Comparison of ENCODE assay signal across 21 cellular contexts in the genomic region with DNA sequence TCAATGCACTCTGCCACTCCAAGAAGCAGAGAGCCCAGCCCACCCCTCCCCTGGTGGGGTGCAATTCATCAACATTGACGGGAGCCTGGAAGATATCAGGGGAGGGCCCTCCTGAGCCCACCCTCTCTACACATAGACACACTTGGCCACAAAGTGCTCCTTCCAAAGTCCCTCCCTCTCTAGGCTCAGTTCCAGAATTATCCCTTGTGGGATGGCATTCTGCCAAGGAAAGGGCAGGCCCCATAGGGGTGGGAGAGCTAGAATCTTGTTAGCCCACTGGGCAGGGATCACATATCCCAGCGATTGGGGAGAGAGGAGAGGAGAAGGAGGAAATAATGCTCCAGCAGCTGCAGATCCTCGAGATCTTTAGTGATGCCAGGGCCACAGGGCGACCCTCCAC.
DNase-seq lines count a peak whose midpoint lies in the region; ATAC-seq and FAIRE-seq lines count a peak whose summit lies in the region.
"Had no signal": no experiment of that assay in that cellular context is flagged by ENCODE, and none has a peak within 500 bp of the region (broad histone marks: within the 10 kb centered on the region; RNA-seq: fewer than 3 reads in every experiment).

No MANE protein-coding gene starts in this region.

- 7 to 13% (median 13%) methylated on average over 3 to 4 of the region's 4 CpGs for WGBS in small intestine, 3 donors

- DNase-seq in NCI-H2196 (lab: John Stamatoyannopoulos, UW; ENCODE audit: unreplicated experiment) (peak; percentile 36), NCI-H2196 treated with DMSO at 0.1 percent for 48 hours (lab: John Stamatoyannopoulos, UW; ENCODE audit: unreplicated experiment) (no peak), NCI-H2107 (lab: John Stamatoyannopoulos, UW) (peak; percentile 94), SJCRH30 (peak; percentile 64 to 85), small intestine (peak; percentile 78), superior temporal gyrus (ENCODE audit: extremely low spot score) (no peak), SKM-1 (lab: John Stamatoyannopoulos, UW; ENCODE audit: unreplicated experiment) (no peak)
- DNase-seq: activated CD4-positive, alpha-beta T cell treated with anti-CD3 and anti-CD28 coated beads for 4 hours; activated naive CD4-positive, alpha-beta T cell treated with Interleukin-2 at 50 U/mL for 16 hours; aorta; CD8-positive, alpha-beta T cell; GDM1; hypothalamus; Kasumi-1; SHP77 treated with DMSO at 0.1 percent for 48 hours; stimulated activated naive CD8-positive, alpha-beta T cell treated with anti-CD3 and anti-CD28 coated beads, Interleukin-15, Interleukin-2, amounts not matched to agents 100 U/mL and 50 U/mL, for 24 hours; upper lobe of right lung had no signal

- peaks cover 13% of the 10 kb centered on the region for H3K27me3 ChIP-seq in SJCRH30
- no peaks in the 10 kb centered on the region for H3K27me3 ChIP-seq in small intestine (ENCODE audit: control insufficient read depth in 2 of 2, insufficient read depth in 2 of 2, low read length in 2 of 2)

- H3K36me3 ChIP-seq in SJCRH30 (no peaks in the 10 kb centered on the region), small intestine (ENCODE audit: control insufficient read depth in 2 of 2, insufficient read depth in 2 of 2, low read length in 2 of 2) (no peaks in the 10 kb centered on the region)
- H3K36me3 ChIP-seq: upper lobe of right lung had no signal

- H3K27ac ChIP-seq in SJCRH30: no peak overlapping the region
- H3K27ac ChIP-seq in small intestine (ENCODE audit: low read depth in 1 of 2, low read length in 1 of 2): no peak overlapping the region
- H3K27ac ChIP-seq: upper lobe of right lung had no signal

- ATAC-seq in HG02642 (IDR thresholded peaks at IDR 0.05; ENCODE audit: poor library complexity, unreplicated experiment): no peak
- ATAC-seq: CD8-positive, alpha-beta T cell; GM12878; stimulated activated naive CD8-positive, alpha-beta T cell treated with anti-CD3 and anti-CD28 coated beads, Interleukin-15, Interleukin-2, amounts not matched to agents 100 U/mL and 50 U/mL, for 24 hours; upper lobe of right lung had no signal

- FAIRE-seq in small intestine (lab: Jason Lieb, UNC): no peak
- FAIRE-seq: A204.1, endometrium, GM12878 had no signal

- peaks cover 16% of the 10 kb centered on the region for H3K4me1 ChIP-seq in SJCRH30
- peaks cover 3 to 22% of the 10 kb centered on the region in 2 donors for H3K4me1 ChIP-seq in small intestine (ENCODE audit: control insufficient read depth in 2 of 2, insufficient read depth in 1 of 2, low read depth in 1 of 2, low read length in 1 of 2)
- H3K4me1 ChIP-seq: upper lobe of right lung had no signal

- no peaks in the 10 kb centered on the region for H3K9me3 ChIP-seq in SJCRH30 (replicated peaks)
- H3K9me3 ChIP-seq in small intestine (ENCODE audit: control insufficient read depth, low read depth): no peaks in the 10 kb centered on the region
- H3K9me3 ChIP-seq: upper lobe of right lung had no signal

- no peak overlapping the region for H3K4me3 ChIP-seq in SJCRH30
- H3K4me3 ChIP-seq in small intestine (ENCODE audit: low read depth in 1 of 2, low read length in 2 of 2): no peak overlapping the region
- H3K4me3 ChIP-seq: GM12878, upper lobe of right lung had no signal

Comparison
In these comparisons a context has a peak if more than half of its experiments do, and no peak if none do; other contexts are left out.
1. DNase-seq: peak in NCI-H2196 (single experiment), NCI-H2107 (single experiment), SJCRH30 (2 of 2) and small intestine (single experiment); none in NCI-H2196 treated with DMSO at 0.1 percent for 48 hours (single experiment), superior temporal gyrus (single experiment) and SKM-1 (single experiment).